Comparison of ENCODE assay signal across 8 cellular contexts in the genomic region with DNA sequence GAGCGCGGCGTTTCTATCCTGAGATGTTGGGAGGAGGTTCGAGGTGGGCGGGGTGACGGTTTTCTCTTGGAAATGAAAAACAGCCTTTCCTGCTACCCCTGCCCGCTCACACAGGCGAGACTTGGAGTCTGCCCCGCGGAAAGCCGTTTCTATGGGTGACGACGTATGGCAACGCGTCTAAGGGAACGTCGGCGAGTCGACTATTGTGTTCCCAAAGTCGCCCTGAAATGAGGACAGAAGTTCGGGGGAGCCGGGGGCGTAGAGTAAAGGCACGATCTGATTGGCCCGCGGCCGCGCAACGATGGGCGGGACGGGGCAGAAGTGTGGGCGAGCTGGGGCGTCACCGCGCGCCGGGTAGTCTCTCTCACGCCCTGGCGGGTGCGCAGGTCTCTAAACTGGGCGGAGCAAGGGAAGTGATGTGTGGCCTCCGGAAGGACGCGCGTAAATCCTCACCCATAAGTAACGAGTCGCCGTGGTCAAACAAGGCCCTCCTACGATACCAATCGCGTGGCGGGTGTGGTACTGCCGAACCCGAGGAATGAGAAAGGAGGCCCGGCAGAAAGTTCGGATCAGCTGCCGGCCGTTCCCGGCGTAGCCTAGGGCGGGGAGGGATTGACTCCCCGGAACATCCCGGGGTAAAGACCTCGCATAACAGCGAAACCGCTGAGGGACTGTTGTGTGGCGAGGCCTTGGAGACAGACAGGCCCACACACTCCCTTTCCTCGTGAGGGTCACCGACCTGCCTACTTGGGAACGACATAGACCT.
DNase-seq lines count a peak whose midpoint lies in the region; ATAC-seq, FAIRE-seq and TF ChIP-seq lines count a peak whose summit lies in the region.

No MANE protein-coding gene starts in this region.

- H3K27me3 Mint-ChIP-seq in activated naive CD8-positive, alpha-beta T cell treated with anti-CD3 and anti-CD28 coated beads, Interleukin-2, amount 50 U/mL, for 24 hours = no peaks in the 10 kb centered on the region

- H3F3A ChIP-seq in SU-DHL-6 (ENCODE audit: insufficient read depth) = no peaks in the 10 kb centered on the region

- no peaks in the 10 kb centered on the region for H3K36me3 Mint-ChIP-seq in activated naive CD8-positive, alpha-beta T cell treated with anti-CD3 and anti-CD28 coated beads, Interleukin-2, amount 50 U/mL, for 24 hours (ENCODE audit: low read depth)

- peaks cover 0 to 8% (median 8%) of the 10 kb centered on the region in 3 donors for H3K4me1 ChIP-seq in pancreas
- H3K4me1 ChIP-seq in tibial artery = no peaks in the 10 kb centered on the region

- TF ChIP-seq CTCF in GM12875 (IDR thresholded peaks at IDR 0.05; ENCODE audit: borderline replicate concordance, insufficient read depth, low read depth, low read length) (no peak), SU-DHL-6 (IDR thresholded peaks at IDR 0.05; ENCODE audit: insufficient read depth, low read length, poor library complexity, severe bottlenecking) (no peak), pancreas (IDR thresholded peaks at IDR 0.05) (no peak), tibial artery (IDR thresholded peaks at IDR 0.05) (no peak)

- no peaks in the 10 kb centered on the region for H3K9me3 ChIP-seq in SU-DHL-6 (ENCODE audit: insufficient read depth, low read length)
- no peaks in the 10 kb centered on the region for H3K9me3 ChIP-seq in pancreas
- peaks cover 0 to 4% (median 0%) of the 10 kb centered on the region in 3 donors for H3K9me3 ChIP-seq in tibial artery

- no peaks in the 10 kb centered on the region for H4K20me1 ChIP-seq in SU-DHL-6 (ENCODE audit: low read depth, low read length)

- H3K4me1 Mint-ChIP-seq in activated naive CD8-positive, alpha-beta T cell treated with anti-CD3 and anti-CD28 coated beads, Interleukin-2, amount 50 U/mL, for 24 hours = peaks cover 28% of the 10 kb centered on the region

- DNase-seq in NCI-H1417 (lab: John Stamatoyannopoulos, UW) = peak; percentile 98 to 100 (median 99)
- peak; percentile 97 for DNase-seq in activated naive CD8-positive, alpha-beta T cell treated with anti-CD3 and anti-CD28 coated beads, Interleukin-2, amount 50 U/mL, for 24 hours
- DNase-seq in Right ventricle myocardium superior = peak; percentile 99
- DNase-seq in pancreas = peak; percentile 95 to 98 (median 96)
- peak; percentile 98 to 99 for DNase-seq in tibial artery

- H3K27ac Mint-ChIP-seq in activated naive CD8-positive, alpha-beta T cell treated with anti-CD3 and anti-CD28 coated beads, Interleukin-2, amount 50 U/mL, for 24 hours = peak overlapping the region; percentile 95

- no peaks in the 10 kb centered on the region for H3K79me2 ChIP-seq in SU-DHL-6 (ENCODE audit: insufficient read depth, low read length)

- H3K27ac ChIP-seq in SU-DHL-6 (ENCODE audit: low read depth, low read length) = no peak overlapping the region
- H3K27ac ChIP-seq in pancreas = peak overlapping the region; percentile 99 to 100 (median 99)
- H3K27ac ChIP-seq in tibial artery = peak overlapping the region; percentile 95 to 96

- peak overlapping the region; percentile 98 for H2AFZ ChIP-seq in SU-DHL-6 (ENCODE audit: low read depth, low read length, severe bottlenecking)

- intact Hi-C loops in Right ventricle myocardium superior (cut with DNase I) (loop anchor here (5.0 kb wide), 1 partner anchor 52 kb away; no protein-coding TSS in a partner anchor), pancreas (cut with DNase I) (no loop called here), tibial artery (cut with DNase I; ENCODE audit: low total_unique reads) (loop anchor here (5.0 to 10.0 kb wide), 3 partner anchors 91 to 227 kb away; partner anchors contain the start of genes CCT4, FAM161A and XPO1)

- H3K9me2 ChIP-seq in SU-DHL-6 (replicated peaks; ENCODE audit: insufficient read depth, low read length) = no peaks in the 10 kb centered on the region

- H3K27me3 ChIP-seq in SU-DHL-6 (ENCODE audit: low read length) = no peaks in the 10 kb centered on the region
- no peaks in the 10 kb centered on the region for H3K27me3 ChIP-seq in pancreas
- no peaks in the 10 kb centered on the region for H3K27me3 ChIP-seq in tibial artery

- no peaks in the 10 kb centered on the region for H3K9me3 Mint-ChIP-seq in activated naive CD8-positive, alpha-beta T cell treated with anti-CD3 and anti-CD28 coated beads, Interleukin-2, amount 50 U/mL, for 24 hours

- H3K4me2 ChIP-seq in SU-DHL-6 (ENCODE audit: low read depth, low read length, poor library complexity, severe bottlenecking) = peak overlapping the region; percentile 71

- peak overlapping the region; percentile 90 for H3K4me3 Mint-ChIP-seq in activated naive CD8-positive, alpha-beta T cell treated with anti-CD3 and anti-CD28 coated beads, Interleukin-2, amount 50 U/mL, for 24 hours

- H3K36me3 ChIP-seq in SU-DHL-6 (ENCODE audit: low read length) (no peaks in the 10 kb centered on the region), pancreas (no peaks in the 10 kb centered on the region), tibial artery (no peaks in the 10 kb centered on the region)

- H3K4me3 ChIP-seq in GM12875 (ENCODE audit: low read depth, low read length) (peak overlapping the region; percentile 64), SU-DHL-6 (ENCODE audit: insufficient read depth, low read length, poor library complexity, severe bottlenecking) (peak overlapping the region; percentile 56), pancreas (peak overlapping the region; percentile 22 to 68 (median 59)), tibial artery (peak overlapping the region; percentile 67 to 72)

- WGBS in pancreas, 2 donors = 1% methylated on average over 61 to 70 of the region's 70 CpGs

- peak overlapping the region; percentile 54 for H3K9ac ChIP-seq in SU-DHL-6 (ENCODE audit: low read length)

- peak; percentile 97 for ATAC-seq in HG02763 (IDR thresholded peaks at IDR 0.05; ENCODE audit: unreplicated experiment)
- peak; percentile 99 for ATAC-seq in activated naive CD8-positive, alpha-beta T cell treated with anti-CD3 and anti-CD28 coated beads, Interleukin-2, amount 50 U/mL, for 24 hours
- peak; percentile 99 for ATAC-seq in Right ventricle myocardium superior (ENCODE audit: poor library complexity)
- peak; percentile 97 to 100 (median 98) for ATAC-seq in pancreas

- peak; percentile 73 for FAIRE-seq in pancreas (lab: Jason Lieb, UNC)

Comparison
In these comparisons a context has a peak if more than half of its experiments do, and no peak if none do; other contexts are left out.
1. intact Hi-C loops: an anchor here in Right ventricle myocardium superior (5.0 kb wide) and tibial artery (5.0 to 10.0 kb wide); none called in pancreas.